Comparison of ENCODE assay signal across 31 cellular contexts in genomic region chr16:71681360-71681759, GRCh38. TPM values are rescaled to one million over a fixed set of nuclear protein-coding genes. Genes with fewer than 3 reads are reported as not detected.
"Had no signal": no experiment of that assay in that cellular context is flagged by ENCODE, and none has a peak within 500 bp of the region (broad histone marks: within the 10 kb centered on the region; RNA-seq: fewer than 3 reads in every experiment).

No MANE protein-coding gene starts in this region.

- H3K4me1 ChIP-seq: ascending aorta, SJSA1 had no signal

- DNase-seq: activated CD4-positive, alpha-beta T cell treated with anti-CD3 and anti-CD28 coated beads, Interleukin-2, amount 10 ng/mL, durations not matched to agents 24 days and 14 days; activated CD4-positive, alpha-beta T cell treated with anti-CD3 and anti-CD28 coated beads, Interleukin-2, amount 50 U/mL, for 4 hours; activated CD8-positive, alpha-beta T cell treated with anti-CD3 and anti-CD28 coated beads for 36 hours; activated effector memory CD4-positive, alpha-beta T cell treated with anti-CD3 and anti-CD28 coated beads, Interleukin-2, amount 50 U/mL, for 16 hours; activated naive CD4-positive, alpha-beta T cell; activated naive CD4-positive, alpha-beta T cell treated with anti-CD3 and anti-CD28 coated beads, Interleukin-2, amount 50 U/mL, for 16 hours; activated naive CD8-positive, alpha-beta T cell treated with anti-CD3 and anti-CD28 coated beads for 36 hours; activated T-cell treated with anti-CD3 and anti-CD28 coated beads, Interleukin-2, amount 50 U/mL, for 1 hour; activated T-cell treated with anti-CD3 and anti-CD28 coated beads, Interleukin-2, amount 50 U/mL, for 72 hours; amniotic stem cell; NCI-H1092 treated with DMSO at 0.1 percent for 48 hours; NCI-H1417; NCI-H1694 treated with DMSO at 0.1 percent for 48 hours; NCI-H2029; NCI-H345; NCI-H524 treated with DMSO at 0.1 percent for 48 hours; RPMI8226; SHP77 treated with DMSO at 0.1 percent for 48 hours; SK-N-SH; WERI-Rb-1 had no signal

- H3K4me2 ChIP-seq: KMS-11, SK-N-SH had no signal

- FAIRE-seq: TTC549 had no signal

- H3K4me3 ChIP-seq: ascending aorta, cardiac muscle cell, SJSA1 had no signal

- ATAC-seq: activated CD8-positive, alpha-beta T cell treated with anti-CD3 and anti-CD28 coated beads for 36 hours; activated T-cell treated with anti-CD3 and anti-CD28 coated beads, Interleukin-2, amount 50 U/mL, for 72 hours; activated T-helper 17 cell treated with anti-CD3 and anti-CD28 coated beads, Interleukin-2, amount 50 U/mL, for 72 hours; Panc1 had no signal

- H3K27me3 ChIP-seq: ascending aorta, cardiac muscle cell, SJSA1 had no signal

- H3K9me3 ChIP-seq: ascending aorta, SJSA1, SK-N-SH had no signal

- H3K27ac ChIP-seq: ascending aorta, cardiac muscle cell, KMS-11, SJSA1, WERI-Rb-1 had no signal

RNA-seq across cellular contexts. Expression of gene MARVELD3, which starts 55.4 kb away (rescaled TPM):
- total RNA-seq: activated CD4-positive, alpha-beta T cell treated with anti-CD3 and anti-CD28 coated beads, Interleukin-2, amount 10 ng/mL, durations not matched to agents 24 days and 14 days; activated CD8-positive, alpha-beta memory T cell treated with anti-CD3 and anti-CD28 coated beads for 36 hours; activated CD8-positive, alpha-beta T cell treated with anti-CD3 and anti-CD28 coated beads for 36 hours; activated naive CD8-positive, alpha-beta T cell treated with anti-CD3 and anti-CD28 coated beads for 36 hours; activated T-cell treated with anti-CD3 and anti-CD28 coated beads, Interleukin-2, amount 50 U/mL, for 72 hours; activated T-helper 17 cell treated with anti-CD3 and anti-CD28 coated beads, Interleukin-2, amount 50 U/mL, for 72 hours; ascending aorta; cardiac muscle cell; LHCN-M2; M059J; NCI-H460; SJSA1 had no signal
- polyA plus RNA-seq: SK-N-SH had no signal
